In genomic region chr19:37468961-37469777, GRCh38 we compare ENCODE assay signal across 8 cellular contexts. TPM values are rescaled to one million over a fixed set of nuclear protein-coding genes. Genes with fewer than 3 reads are reported as not detected.
DNase-seq lines count a peak whose midpoint lies in the region; ATAC-seq and TF ChIP-seq lines count a peak whose summit lies in the region.

ZNF570 (plus strand) TSS chr19:37469356; CDS start chr19:37470355, 999 bp downstream.

- peaks cover 47% of the 10 kb centered on the region for H3K79me2 ChIP-seq in hepatocyte

- peak within 1 kb of the TSS; percentile 97 for H3K4me2 ChIP-seq in hepatocyte

- H3K27ac ChIP-seq in hepatocyte (peak within 1 kb of the TSS; percentile 94), aorta (ENCODE audit: low read depth in 1 of 2, low read length in 2 of 2) (peak within 1 kb of the TSS; percentile 8 to 87)

- H3K27ac Mint-ChIP-seq in HFFc6: peak within 1 kb of the TSS; percentile 91
- peak within 1 kb of the TSS; percentile 93 for H3K27ac Mint-ChIP-seq in T-helper 2 cell treated with Interferon-gamma antibody and Interleukin-4, amounts not matched to agents 5 μg/mL and 100 μg/mL, for 36 hours

- in situ Hi-C loops in astrocyte of the cerebellum (cut with HindIII; ENCODE audit: low sequenced_read_pairs): no loop called here

- peak; percentile 92 for ATAC-seq in aorta (ENCODE audit: low FRiP score)

- no peaks in the 10 kb centered on the region for H3K27me3 ChIP-seq in hepatocyte
- no peaks in the 10 kb centered on the region for H3K27me3 ChIP-seq in aorta (ENCODE audit: control insufficient read depth in 1 of 2, insufficient read depth in 2 of 2, low read length in 1 of 2)

- H3K4me3 Mint-ChIP-seq in HFFc6: peak within 1 kb of the TSS; percentile 94
- H3K4me3 Mint-ChIP-seq in T-helper 2 cell treated with Interferon-gamma antibody and Interleukin-4, amounts not matched to agents 5 μg/mL and 100 μg/mL, for 36 hours: peak within 1 kb of the TSS; percentile 94

- DNase-seq in GM03348 (ENCODE audit: low spot score) (peak; percentile 93), HFFc6 (peak; percentile 85), NCI-H146 treated with DMSO at 0.1 percent for 48 hours (lab: John Stamatoyannopoulos, UW; ENCODE audit: unreplicated experiment) (peak; percentile 75), astrocyte of the cerebellum (ENCODE audit: low read depth) (peak; percentile 70), hepatocyte (ENCODE audit: low spot score) (peak; percentile 93), renal cortical epithelial cell (ENCODE audit: low read depth) (peak; percentile 69), aorta (peak; percentile 93 to 97)
- peak; percentile 87 for DNase-seq in T-helper 2 cell treated with Interferon-gamma antibody and Interleukin-4, amounts not matched to agents 5 μg/mL and 100 μg/mL, for 36 hours (ENCODE audit: low spot score)

- H2AFZ ChIP-seq in hepatocyte: peak within 1 kb of the TSS; percentile 94

- H3K9me3 Mint-ChIP-seq in HFFc6: peaks cover 45% of the 10 kb centered on the region
- H3K9me3 Mint-ChIP-seq in T-helper 2 cell treated with Interferon-gamma antibody and Interleukin-4, amounts not matched to agents 5 μg/mL and 100 μg/mL, for 36 hours: peaks cover 23% of the 10 kb centered on the region

- H3K4me3 ChIP-seq in astrocyte of the cerebellum (ENCODE audit: low read depth, low read length) (peak within 1 kb of the TSS; percentile 97), hepatocyte (peak within 1 kb of the TSS; percentile 86), aorta (ENCODE audit: low read length in 2 of 2) (peak within 1 kb of the TSS; percentile 54 to 82)

- H3K9me3 ChIP-seq in hepatocyte (ENCODE audit: low read depth): peaks cover 10% of the 10 kb centered on the region
- no peaks in the 10 kb centered on the region for H3K9me3 ChIP-seq in aorta (ENCODE audit: control insufficient read depth, low read length)

- no peaks in the 10 kb centered on the region for H3K9me2 ChIP-seq in hepatocyte (replicated peaks; ENCODE audit: insufficient read depth)

- H3K4me1 ChIP-seq in hepatocyte (ENCODE audit: insufficient read depth) (peaks cover 11% of the 10 kb centered on the region), aorta (ENCODE audit: control insufficient read depth in 1 of 2, insufficient read depth in 2 of 2, low read length in 2 of 2) (no peaks in the 10 kb centered on the region)

- WGBS in hepatocyte (ENCODE audit: low lambda C conversion rate, missing lambda C conversion rate): 1% methylated on average over 63 of the region's 63 CpGs
- whole genome bisulfite sequencing in aorta, 2 donors: 1% methylated on average over 62 to 63 of the region's 63 CpGs

- H3K27me3 Mint-ChIP-seq in HFFc6 (ENCODE audit: insufficient read depth): peaks cover 2% of the 10 kb centered on the region
- no peaks in the 10 kb centered on the region for H3K27me3 Mint-ChIP-seq in T-helper 2 cell treated with Interferon-gamma antibody and Interleukin-4, amounts not matched to agents 5 μg/mL and 100 μg/mL, for 36 hours (ENCODE audit: low read depth)

- peaks cover 33% of the 10 kb centered on the region for H3K4me1 Mint-ChIP-seq in HFFc6 (ENCODE audit: low read depth)
- peaks cover 23% of the 10 kb centered on the region for H3K4me1 Mint-ChIP-seq in T-helper 2 cell treated with Interferon-gamma antibody and Interleukin-4, amounts not matched to agents 5 μg/mL and 100 μg/mL, for 36 hours (ENCODE audit: low read depth)

- intact Hi-C loops in aorta (cut with DNase I): loop anchor here (2.0 to 10.0 kb wide), 4 partner anchors 38 to 497 kb away; partner anchors contain the start of genes ZNF527 (in 1 of the 2) and ZNF793 (in 1 of the 2)

- H4K20me1 ChIP-seq in hepatocyte (ENCODE audit: insufficient read depth, poor library complexity, severe bottlenecking): no peaks in the 10 kb centered on the region

- H3K36me3 Mint-ChIP-seq in HFFc6 (ENCODE audit: low read depth): peaks cover 39% of the 10 kb centered on the region
- peaks cover 33% of the 10 kb centered on the region for H3K36me3 Mint-ChIP-seq in T-helper 2 cell treated with Interferon-gamma antibody and Interleukin-4, amounts not matched to agents 5 μg/mL and 100 μg/mL, for 36 hours (ENCODE audit: low read depth)

- no peaks in the 10 kb centered on the region for H3K36me3 ChIP-seq in hepatocyte (replicated peaks; ENCODE audit: insufficient read depth, low read depth)
- H3K36me3 ChIP-seq in aorta (ENCODE audit: control insufficient read depth in 1 of 2, insufficient read depth in 2 of 2, low read length in 1 of 2): peaks cover 4% of the 10 kb centered on the region in 2 donors

- TF ChIP-seq CTCF in HFFc6 (IDR thresholded peaks at IDR 0.05): no peak
- TF ChIP-seq CTCF in astrocyte of the cerebellum (IDR thresholded peaks at IDR 0.05; ENCODE audit: low read depth, low read length, missing control alignments): no peak
- no peak for TF ChIP-seq CTCF in hepatocyte (IDR thresholded peaks at IDR 0.05; ENCODE audit: poor library complexity)

RNA-seq across cellular contexts. Expression of gene ZNF570, which starts in this region (rescaled TPM):
- 1 to 10 TPM; 1.8 to 4.9 (median 2.5) TPM for total RNA-seq in HFFc6 (2021; fragmentation: NEBNext Ultra II Directional; extraction: Animal tissue kit (Norgen Biotek cat#: 25700))
- total RNA-seq in hepatocyte (5.1 and 7.4 TPM in 2 replicates), renal cortical epithelial cell (5.2 and 17.1 TPM in 2 replicates), aorta (1 to 10 TPM; 6.0 to 8.8 TPM)
- polyA plus RNA-seq in hepatocyte (1.2 and 1.8 TPM in 2 replicates), aorta (1 to 10 TPM; 3.2 to 4.9 TPM)

Comparison
In these comparisons a context has a peak if more than half of its experiments do, and no peak if none do; other contexts are left out.
1. Peak in every context shown above with its lines: DNase-seq, ATAC-seq, H3K4me3 ChIP-seq and H3K27ac ChIP-seq.